In the genomic region with DNA sequence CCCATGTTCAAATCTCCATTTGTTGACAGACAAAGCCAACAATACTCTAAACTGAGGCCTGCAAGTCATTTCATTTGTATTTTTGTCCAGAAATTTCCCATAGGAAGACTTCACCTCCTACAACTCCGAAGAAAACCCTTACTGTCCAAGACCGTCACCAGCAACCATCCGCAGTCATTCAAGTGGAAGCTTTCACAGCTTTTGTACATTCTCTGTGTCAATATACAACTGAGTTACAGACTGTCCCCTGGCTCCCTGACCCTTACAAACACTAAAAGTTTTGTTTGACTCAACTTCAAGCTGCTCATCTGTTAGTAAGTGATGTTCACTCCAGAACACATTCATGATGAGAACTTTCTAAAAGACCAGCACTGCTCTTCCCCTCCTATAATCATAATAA, we compare ENCODE assay signal across 16 cellular contexts.
A peak's percentile ranks its signal among the peaks of the same experiment; 100 is the strongest.
DNase-seq lines count a peak whose midpoint lies in the region; ATAC-seq, FAIRE-seq and TF ChIP-seq lines count a peak whose summit lies in the region.
"Had no signal": no experiment of that assay in that cellular context is flagged by ENCODE, and none has a peak within 500 bp of the region (broad histone marks: within the 10 kb centered on the region; RNA-seq: fewer than 3 reads in every experiment).

No MANE protein-coding gene starts in this region.

- H3K36me3 Mint-ChIP-seq in mesothelial cell of epicardium = no peaks in the 10 kb centered on the region
- no peaks in the 10 kb centered on the region for H3K36me3 Mint-ChIP-seq in type B pancreatic cell
- H3K36me3 Mint-ChIP-seq: CD8-positive, alpha-beta T cell had no signal

- peak overlapping the region; percentile 92 for H3K27ac Mint-ChIP-seq in mesothelial cell of epicardium
- H3K27ac Mint-ChIP-seq in type B pancreatic cell = peak overlapping the region; percentile 56
- H3K27ac Mint-ChIP-seq: CD8-positive, alpha-beta T cell had no signal

- H3K27me3 Mint-ChIP-seq in mesothelial cell of epicardium (ENCODE audit: low read depth) = no peaks in the 10 kb centered on the region
- H3K27me3 Mint-ChIP-seq in type B pancreatic cell = no peaks in the 10 kb centered on the region

- DNase-seq in dorsolateral prefrontal cortex (no peak), mesothelial cell of epicardium (ENCODE audit: low spot score in 2 of 2, unreplicated experiment in 2 of 2) (no peak), sigmoid colon (no peak), type B pancreatic cell (ENCODE audit: extremely low spot score, unreplicated experiment) (no peak), small intestine (no peak), GM03348 (ENCODE audit: low spot score) (no peak)
- DNase-seq: CD8-positive, alpha-beta T cell; MG63; NCI-H1105; NCI-H187 treated with DMSO at 0.1 percent for 48 hours; NCI-H446 treated with DMSO at 0.1 percent for 48 hours; NCI-H748 treated with DMSO at 0.1 percent for 48 hours; PC-3 had no signal

- FAIRE-seq in small intestine (lab: Jason Lieb, UNC) = no peak
- FAIRE-seq: H1 had no signal

- ATAC-seq in GM21723 (IDR thresholded peaks at IDR 0.05; ENCODE audit: unreplicated experiment) = no peak
- ATAC-seq: CD8-positive, alpha-beta T cell; PC-3 had no signal

- peaks cover 0 to 47% (median 20%) of the 10 kb centered on the region in 4 donors for H3K4me1 ChIP-seq in sigmoid colon
- no peaks in the 10 kb centered on the region for H3K4me1 ChIP-seq in small intestine (ENCODE audit: control insufficient read depth in 2 of 2, insufficient read depth in 1 of 2, low read depth in 1 of 2, low read length in 1 of 2)

- H3K4me3 ChIP-seq in dorsolateral prefrontal cortex (peak overlapping the region in 54 of 59 donors; percentile 4 to 66 (median 48)), sigmoid colon (peak overlapping the region in 3 of 4 donors; percentile 45 to 56 (median 48)), small intestine (ENCODE audit: low read depth in 1 of 2, low read length in 2 of 2) (no peak overlapping the region)
- H3K4me3 ChIP-seq: MG63 had no signal

- intact Hi-C loops in dorsolateral prefrontal cortex (cut with DNase I) (loop anchor here in 1 of 2 donors (5.0 to 10.0 kb wide), 2 partner anchors 95 to 108 kb away; no protein-coding TSS in a partner anchor), sigmoid colon (cut with DNase I) (loop anchor here (5.0 kb wide), 2 partner anchors 57 to 103 kb away; no protein-coding TSS in a partner anchor)

- H3K36me3 ChIP-seq in sigmoid colon (no peaks in the 10 kb centered on the region), small intestine (ENCODE audit: control insufficient read depth in 2 of 2, insufficient read depth in 2 of 2, low read length in 2 of 2) (no peaks in the 10 kb centered on the region)
- H3K36me3 ChIP-seq: MG63 had no signal

- H3K27me3 ChIP-seq in dorsolateral prefrontal cortex = no peaks in the 10 kb centered on the region
- H3K27me3 ChIP-seq in sigmoid colon = no peaks in the 10 kb centered on the region
- peaks cover 0 to 2% of the 10 kb centered on the region in 2 donors for H3K27me3 ChIP-seq in small intestine (ENCODE audit: control insufficient read depth in 2 of 2, insufficient read depth in 2 of 2, low read length in 2 of 2)

- no peaks in the 10 kb centered on the region for H3K9me3 Mint-ChIP-seq in mesothelial cell of epicardium
- H3K9me3 Mint-ChIP-seq in type B pancreatic cell = no peaks in the 10 kb centered on the region
- H3K9me3 Mint-ChIP-seq: CD8-positive, alpha-beta T cell had no signal

- 95% methylated on average over 3 of the region's 3 CpGs for WGBS in sigmoid colon, 2 donors
- WGBS in small intestine, 3 donors = 92 to 98% (median 98%) methylated on average over 3 of the region's 3 CpGs

- H3K9me3 ChIP-seq in sigmoid colon = no peaks in the 10 kb centered on the region
- no peaks in the 10 kb centered on the region for H3K9me3 ChIP-seq in small intestine (ENCODE audit: control insufficient read depth, low read depth)
- H3K9me3 ChIP-seq: MG63 had no signal

- TF ChIP-seq POLR2A in sigmoid colon (IDR thresholded peaks at IDR 0.05) = no peak

- TF ChIP-seq CTCF in dorsolateral prefrontal cortex (IDR thresholded peaks at IDR 0.05 in 54 of 56, conservative IDR thresholded peaks at IDR 0.05 in 2 of 56; ENCODE audit: low read depth in 1 of 56, partially characterized antibody in 56 of 56) = no peak
- no peak for TF ChIP-seq CTCF in mesothelial cell of epicardium (IDR thresholded peaks at IDR 0.05; ENCODE audit: unreplicated experiment)
- TF ChIP-seq CTCF in sigmoid colon (IDR thresholded peaks at IDR 0.05) = no peak
- no peak for TF ChIP-seq CTCF in type B pancreatic cell (conservative IDR thresholded peaks at IDR 0.05)

- H3K27ac ChIP-seq in dorsolateral prefrontal cortex = peak overlapping the region in 52 of 59 donors; percentile 6 to 88 (median 74)
- peak overlapping the region; percentile 73 to 84 (median 78) for H3K27ac ChIP-seq in sigmoid colon
- H3K27ac ChIP-seq in small intestine (ENCODE audit: low read depth in 1 of 2, low read length in 1 of 2) = no peak overlapping the region
- H3K27ac ChIP-seq: KMS-11 had no signal

- H3K4me1 Mint-ChIP-seq in mesothelial cell of epicardium (peaks cover 77% of the 10 kb centered on the region), type B pancreatic cell (ENCODE audit: unreplicated experiment) (peaks cover 40% of the 10 kb centered on the region)

- no peak for TF ChIP-seq EP300 in sigmoid colon (IDR thresholded peaks at IDR 0.05)

- peak overlapping the region; percentile 76 for H3K4me3 Mint-ChIP-seq in mesothelial cell of epicardium
- H3K4me3 Mint-ChIP-seq in type B pancreatic cell = peak overlapping the region; percentile 84
- H3K4me3 Mint-ChIP-seq: CD8-positive, alpha-beta T cell had no signal

Comparison
In these comparisons a context has a peak if more than half of its experiments do, and no peak if none do; other contexts are left out.
1. H3K27ac ChIP-seq: peak in dorsolateral prefrontal cortex (52 of 59) and sigmoid colon (4 of 4); none in small intestine (0 of 2).
2. H3K4me3 ChIP-seq: peak in dorsolateral prefrontal cortex (54 of 59) and sigmoid colon (3 of 4); none in small intestine (0 of 2).